11 cellular contexts compared by ENCODE assay signal in the genomic region with DNA sequence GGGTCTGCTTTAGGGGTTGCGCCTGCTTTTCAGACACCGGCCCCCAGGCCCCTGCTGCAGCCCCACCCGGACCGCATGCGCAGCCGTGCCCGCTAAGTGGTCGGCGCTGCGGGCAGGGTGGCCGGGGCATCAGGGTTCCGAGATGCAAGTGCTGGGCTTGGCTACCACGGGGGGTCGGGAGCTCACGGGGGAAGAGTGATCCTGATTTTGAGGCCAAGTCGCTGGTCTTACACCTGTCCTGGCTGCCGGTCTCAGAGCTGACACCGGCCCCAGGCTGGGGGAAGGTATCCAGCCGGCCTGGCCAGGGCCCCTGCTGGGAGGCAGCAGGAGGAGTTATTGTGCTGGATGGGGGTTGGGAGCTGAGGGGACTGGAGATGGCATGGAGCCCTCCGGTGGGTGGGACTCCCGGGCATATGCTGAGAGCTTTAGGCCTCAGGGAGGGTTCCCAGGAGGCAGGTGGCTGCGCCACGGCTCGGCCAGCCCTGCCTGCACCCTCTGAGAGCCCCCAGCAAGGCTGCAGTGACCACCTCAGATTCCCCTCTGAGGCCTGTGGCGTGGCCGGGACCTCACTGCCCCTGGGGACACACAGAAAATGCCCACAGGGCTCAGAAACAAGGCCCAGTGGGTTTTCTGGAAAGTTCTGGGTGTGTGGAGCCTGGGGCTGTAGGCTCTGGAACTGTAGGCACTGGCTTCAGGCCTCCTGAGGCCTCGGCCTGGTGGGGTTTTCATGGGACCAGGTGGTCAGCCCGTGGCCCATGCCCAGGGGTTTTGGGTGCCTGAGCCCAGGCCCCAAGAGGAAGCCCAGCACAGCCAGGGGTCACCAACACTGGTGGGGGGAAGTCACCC. TPM values are rescaled to one million over a fixed set of nuclear protein-coding genes. Genes with fewer than 3 reads are reported as not detected.
DNase-seq lines count a peak whose midpoint lies in the region; TF ChIP-seq lines count a peak whose summit lies in the region.
"Had no signal": no experiment of that assay in that cellular context is flagged by ENCODE, and none has a peak within 500 bp of the region (broad histone marks: within the 10 kb centered on the region; RNA-seq: fewer than 3 reads in every experiment).

No MANE protein-coding gene starts in this region.

- no peaks in the 10 kb centered on the region for H3K4me1 ChIP-seq in smooth muscle cell (ENCODE audit: low read depth)

- no peak overlapping the region for H3K9ac ChIP-seq in smooth muscle cell (ENCODE audit: low read depth)

- H3K36me3 ChIP-seq in brain microvascular endothelial cell (replicated peaks) (no peaks in the 10 kb centered on the region), smooth muscle cell (ENCODE audit: low read depth) (no peaks in the 10 kb centered on the region)

- peak; percentile 97 for TF ChIP-seq EP300 in Ishikawa (IDR thresholded peaks at IDR 0.05; ENCODE audit: borderline replicate concordance)

- peak overlapping the region; percentile 51 for H3K27ac ChIP-seq in brain microvascular endothelial cell
- H3K27ac ChIP-seq in smooth muscle cell (ENCODE audit: low read depth): peak overlapping the region; percentile 13

- H3K27me3 ChIP-seq in brain microvascular endothelial cell (replicated peaks): no peaks in the 10 kb centered on the region
- no peaks in the 10 kb centered on the region for H3K27me3 ChIP-seq in smooth muscle cell (ENCODE audit: low read depth)

- 84% methylated on average over 28 of the region's 28 CpGs for WGBS in smooth muscle cell (ENCODE audit: low lambda C conversion rate)

- H3K4me2 ChIP-seq in smooth muscle cell: no peak overlapping the region

- no peaks in the 10 kb centered on the region for H3K79me2 ChIP-seq in smooth muscle cell (ENCODE audit: low read depth)

- H2AFZ ChIP-seq in smooth muscle cell (ENCODE audit: low read depth): no peak overlapping the region

- H3K9me3 ChIP-seq in smooth muscle cell (replicated peaks; ENCODE audit: low read depth): no peaks in the 10 kb centered on the region

- no peaks in the 10 kb centered on the region for H4K20me1 ChIP-seq in smooth muscle cell (ENCODE audit: low read depth)

- TF ChIP-seq CTCF in brain microvascular endothelial cell (IDR thresholded peaks at IDR 0.05; ENCODE audit: low read depth, low read length, missing control alignments) (no peak), smooth muscle cell (IDR thresholded peaks at IDR 0.05; ENCODE audit: borderline replicate concordance, insufficient read depth, poor library complexity, severe bottlenecking) (no peak)

- H3K4me3 ChIP-seq in brain microvascular endothelial cell (ENCODE audit: low read depth, low read length): no peak overlapping the region
- no peak overlapping the region for H3K4me3 ChIP-seq in smooth muscle cell

- TF ChIP-seq RAD21 in Ishikawa (IDR thresholded peaks at IDR 0.05; ENCODE audit: low read depth): peak; percentile 16; the same call in 1 of the 2 replicates

- no peaks in the 10 kb centered on the region for H3F3A ChIP-seq in smooth muscle cell (ENCODE audit: low read depth)

- in situ Hi-C loops in brain microvascular endothelial cell (cut with HindIII; ENCODE audit: low pct_ligation_motif_present, low sequenced_read_pairs) (no loop called here), G401 (cut with HindIII; ENCODE audit: low sequenced_read_pairs) (no loop called here)

- DNase-seq in NCI-H82 (lab: John Stamatoyannopoulos, UW): peak; percentile 15
- no peak for DNase-seq in NCI-H82 treated with DMSO at 0.1 percent for 48 hours (lab: John Stamatoyannopoulos, UW; ENCODE audit: unreplicated experiment)
- DNase-seq in brain microvascular endothelial cell: no peak
- DNase-seq in smooth muscle cell (lab: John Stamatoyannopoulos, UW; ENCODE audit: unreplicated experiment): no peak
- DNase-seq in NOMO-1 treated with DMSO at 0.1 percent for 48 hours (lab: John Stamatoyannopoulos, UW; ENCODE audit: unreplicated experiment): no peak
- no peak for DNase-seq in G401 (ENCODE audit: low spot score)
- DNase-seq in HPDE6-E6E7 (ENCODE audit: extremely low spot score): no peak
- DNase-seq: KBM-7 had no signal

TF ChIP-seq in Ishikawa, 13 proteins besides CTCF, POLR2A, EP300 and RAD21:
- TF ChIP-seq TAF1 (IDR thresholded peaks at IDR 0.05; ENCODE audit: low read depth) (no peak), TCF12 (IDR thresholded peaks at IDR 0.05; ENCODE audit: low read depth) (peak; percentile 97), FOXM1 (IDR thresholded peaks at IDR 0.05; ENCODE audit: borderline replicate concordance, low read depth) (peak; percentile 73), CEBPB (IDR thresholded peaks at IDR 0.05) (no peak), EGR1 (IDR thresholded peaks at IDR 0.05) (0 out of 2 replicates have a peak, but pooled peaks have one; percentile 26), ZBTB7A (IDR thresholded peaks at IDR 0.05; ENCODE audit: low read depth) (peak; percentile 26; the same call in 1 of the 2 replicates), YY1 (IDR thresholded peaks at IDR 0.05; ENCODE audit: low read depth) (peak; percentile 61; the same call in 1 of the 2 replicates), CREB1 (IDR thresholded peaks at IDR 0.05; ENCODE audit: low read depth) (no peak), NFIC (IDR thresholded peaks at IDR 0.05) (peak; percentile 95), TEAD4 (IDR thresholded peaks at IDR 0.05) (peak; percentile 73)
- TF ChIP-seq, protein P1, sequence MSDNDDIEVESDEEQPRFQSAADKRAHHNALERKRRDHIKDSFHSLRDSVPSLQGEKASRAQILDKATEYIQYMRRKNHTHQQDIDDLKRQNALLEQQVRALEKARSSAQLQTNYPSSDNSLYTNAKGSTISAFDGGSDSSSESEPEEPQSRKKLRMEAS (IDR thresholded peaks at IDR 0.05): peak; percentile 37
- TF ChIP-seq, protein P2, sequence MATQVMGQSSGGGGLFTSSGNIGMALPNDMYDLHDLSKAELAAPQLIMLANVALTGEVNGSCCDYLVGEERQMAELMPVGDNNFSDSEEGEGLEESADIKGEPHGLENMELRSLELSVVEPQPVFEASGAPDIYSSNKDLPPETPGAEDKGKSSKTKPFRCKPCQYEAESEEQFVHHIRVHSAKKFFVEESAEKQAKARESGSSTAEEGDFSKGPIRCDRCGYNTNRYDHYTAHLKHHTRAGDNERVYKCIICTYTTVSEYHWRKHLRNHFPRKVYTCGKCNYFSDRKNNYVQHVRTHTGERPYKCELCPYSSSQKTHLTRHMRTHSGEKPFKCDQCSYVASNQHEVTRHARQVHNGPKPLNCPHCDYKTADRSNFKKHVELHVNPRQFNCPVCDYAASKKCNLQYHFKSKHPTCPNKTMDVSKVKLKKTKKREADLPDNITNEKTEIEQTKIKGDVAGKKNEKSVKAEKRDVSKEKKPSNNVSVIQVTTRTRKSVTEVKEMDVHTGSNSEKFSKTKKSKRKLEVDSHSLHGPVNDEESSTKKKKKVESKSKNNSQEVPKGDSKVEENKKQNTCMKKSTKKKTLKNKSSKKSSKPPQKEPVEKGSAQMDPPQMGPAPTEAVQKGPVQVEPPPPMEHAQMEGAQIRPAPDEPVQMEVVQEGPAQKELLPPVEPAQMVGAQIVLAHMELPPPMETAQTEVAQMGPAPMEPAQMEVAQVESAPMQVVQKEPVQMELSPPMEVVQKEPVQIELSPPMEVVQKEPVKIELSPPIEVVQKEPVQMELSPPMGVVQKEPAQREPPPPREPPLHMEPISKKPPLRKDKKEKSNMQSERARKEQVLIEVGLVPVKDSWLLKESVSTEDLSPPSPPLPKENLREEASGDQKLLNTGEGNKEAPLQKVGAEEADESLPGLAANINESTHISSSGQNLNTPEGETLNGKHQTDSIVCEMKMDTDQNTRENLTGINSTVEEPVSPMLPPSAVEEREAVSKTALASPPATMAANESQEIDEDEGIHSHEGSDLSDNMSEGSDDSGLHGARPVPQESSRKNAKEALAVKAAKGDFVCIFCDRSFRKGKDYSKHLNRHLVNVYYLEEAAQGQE (IDR thresholded peaks at IDR 0.05; ENCODE audit: low read depth): no peak
- TF ChIP-seq, protein P3, sequence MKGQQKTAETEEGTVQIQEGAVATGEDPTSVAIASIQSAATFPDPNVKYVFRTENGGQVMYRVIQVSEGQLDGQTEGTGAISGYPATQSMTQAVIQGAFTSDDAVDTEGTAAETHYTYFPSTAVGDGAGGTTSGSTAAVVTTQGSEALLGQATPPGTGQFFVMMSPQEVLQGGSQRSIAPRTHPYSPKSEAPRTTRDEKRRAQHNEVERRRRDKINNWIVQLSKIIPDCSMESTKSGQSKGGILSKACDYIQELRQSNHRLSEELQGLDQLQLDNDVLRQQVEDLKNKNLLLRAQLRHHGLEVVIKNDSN (IDR thresholded peaks at IDR 0.05): no peak

RNA-seq across cellular contexts. Expression of a gene that starts 4.4 kb away (rescaled TPM):
- total RNA-seq in smooth muscle cell: not detected in 2 replicates
- not detected in 2 replicates for polyA plus RNA-seq in smooth muscle cell
- not detected in 2 replicates for total RNA-seq in G401 (2014; rRNA removed; shearing (Covaris generic))
- total RNA-seq: activated T-helper 1 cell treated with anti-CD3 and anti-CD28 coated beads, Interleukin-12 subunit alpha, Interleukin-12 subunit beta, Interleukin-2, Interleukin-4 antibody, amounts not matched to agents 30 ng/mL and 10 ng/mL and 1 ng/mL, durations not matched to agents 14 hours and 24 hours and 36 hours; liver had no signal
- polyA plus RNA-seq: liver had no signal
